ENCODE assay signal across 1 cellular context in genomic region chr9:87263291-87263690, GRCh38.
TF ChIP-seq lines count a peak whose summit lies in the region.

No MANE protein-coding gene starts in this region.

TF ChIP-seq in GM23338, 12 proteins besides CTCF, POLR2A, EP300 and RAD21 (continued from another document):
- TF ChIP-seq ZNF462 (CRISPR knock-in tag; IDR thresholded peaks at IDR 0.05) (no peak), EZH2phosphoT487 (IDR thresholded peaks at IDR 0.05; ENCODE audit: unreplicated experiment) (no peak), REST (IDR thresholded peaks at IDR 0.05; ENCODE audit: unreplicated experiment) (no peak)
